In genomic region chr7:24827027-24827426, GRCh38 we compare ENCODE assay signal across 14 cellular contexts.
DNase-seq lines count a peak whose midpoint lies in the region; ATAC-seq and FAIRE-seq lines count a peak whose summit lies in the region.
"Had no signal": no experiment of that assay in that cellular context is flagged by ENCODE, and none has a peak within 500 bp of the region (broad histone marks: within the 10 kb centered on the region; RNA-seq: fewer than 3 reads in every experiment).

No MANE protein-coding gene starts in this region.

- H3K9me3 ChIP-seq in SJCRH30 (replicated peaks) (no peaks in the 10 kb centered on the region), small intestine (ENCODE audit: control insufficient read depth, low read depth) (no peaks in the 10 kb centered on the region)

- no peak overlapping the region for H3K4me3 Mint-ChIP-seq in activated CD4-positive, alpha-beta T cell treated with anti-CD3 and anti-CD28 coated beads for 36 hours
- no peak overlapping the region for H3K4me3 Mint-ChIP-seq in dendritic cell treated with granulocyte-macrophage colony-stimulating factor and Interleukin-4, amounts not matched to agents 40 ng/mL and 50 ng/mL, for 4 days

- H3K27me3 ChIP-seq in SJCRH30: no peaks in the 10 kb centered on the region
- H3K27me3 ChIP-seq in small intestine (ENCODE audit: control insufficient read depth in 2 of 2, insufficient read depth in 2 of 2, low read length in 2 of 2): no peaks in the 10 kb centered on the region

- CTCF ChIA-PET in activated CD4-positive, alpha-beta T cell treated with anti-CD3 and anti-CD28 coated beads for 36 hours (lab: Charles Lee): interaction anchor here (0.6 to 1.6 kb wide), 8 partner anchors 8 to 276 kb away, joined by 3 to 5 read pairs (median 4); no protein-coding TSS in a partner anchor

- H3K36me3 ChIP-seq in SJCRH30: peaks cover 8% of the 10 kb centered on the region; the same call in 1 of the 2 replicates
- peaks cover 0 to 2% of the 10 kb centered on the region in 2 donors for H3K36me3 ChIP-seq in small intestine (ENCODE audit: control insufficient read depth in 2 of 2, insufficient read depth in 2 of 2, low read length in 2 of 2)

- no peak overlapping the region for H3K4me3 ChIP-seq in SJCRH30
- H3K4me3 ChIP-seq in small intestine (ENCODE audit: low read depth in 1 of 2, low read length in 2 of 2): no peak overlapping the region
- H3K4me3 ChIP-seq: GM12878 had no signal

- FAIRE-seq in small intestine (lab: Jason Lieb, UNC): no peak
- FAIRE-seq: GM12878 had no signal

- H3K4me1 ChIP-seq in SJCRH30: peaks cover 38% of the 10 kb centered on the region
- peaks cover 11 to 28% of the 10 kb centered on the region in 2 donors for H3K4me1 ChIP-seq in small intestine (ENCODE audit: control insufficient read depth in 2 of 2, insufficient read depth in 1 of 2, low read depth in 1 of 2, low read length in 1 of 2)

- POLR2A ChIA-PET in activated CD4-positive, alpha-beta T cell treated with anti-CD3 and anti-CD28 coated beads for 36 hours (lab: Charles Lee): interaction anchor here (1.0 to 1.1 kb wide), 2 partner anchors 150 to 154 kb away, joined by 3 to 4 read pairs; no protein-coding TSS in a partner anchor

- peak; percentile 26 for DNase-seq in activated CD4-positive, alpha-beta T cell treated with anti-CD3 and anti-CD28 coated beads for 36 hours
- DNase-seq in activated CD4-positive, alpha-beta T cell treated with anti-CD3 and anti-CD28 coated beads, Interleukin-2, amount 50 U/mL, for 1 hour: no peak
- DNase-seq in SJCRH30 (no peak), small intestine (peak; percentile 54), SHP77 (lab: John Stamatoyannopoulos, UW) (no peak)
- DNase-seq: GOT3, kidney glomerular epithelial cell, NCI-H446, RPMI8226 had no signal

- peak overlapping the region; percentile 72 for H3K27ac ChIP-seq in SJCRH30
- peak overlapping the region; percentile 87 to 90 for H3K27ac ChIP-seq in small intestine (ENCODE audit: low read depth in 1 of 2, low read length in 1 of 2)
- H3K27ac ChIP-seq: HL-60 had no signal

- peaks cover 63% of the 10 kb centered on the region for H3K4me1 Mint-ChIP-seq in activated CD4-positive, alpha-beta T cell treated with anti-CD3 and anti-CD28 coated beads for 36 hours
- H3K4me1 Mint-ChIP-seq in dendritic cell treated with granulocyte-macrophage colony-stimulating factor and Interleukin-4, amounts not matched to agents 40 ng/mL and 50 ng/mL, for 4 days (ENCODE audit: low read depth): peaks cover 68% of the 10 kb centered on the region

- intact Hi-C loops in activated CD4-positive, alpha-beta T cell treated with anti-CD3 and anti-CD28 coated beads for 36 hours (cut with DNase I, micrococcal nuclease): no loop called here
- intact Hi-C loops in dendritic cell treated with granulocyte-macrophage colony-stimulating factor and Interleukin-4, amounts not matched to agents 40 ng/mL and 50 ng/mL, for 4 days (cut with micrococcal nuclease): no loop called here

- H3K9me3 Mint-ChIP-seq in activated CD4-positive, alpha-beta T cell treated with anti-CD3 and anti-CD28 coated beads for 36 hours (ENCODE audit: low read depth): no peaks in the 10 kb centered on the region
- H3K9me3 Mint-ChIP-seq in dendritic cell treated with granulocyte-macrophage colony-stimulating factor and Interleukin-4, amounts not matched to agents 40 ng/mL and 50 ng/mL, for 4 days: no peaks in the 10 kb centered on the region

- H3K27ac Mint-ChIP-seq in activated CD4-positive, alpha-beta T cell treated with anti-CD3 and anti-CD28 coated beads for 36 hours: peak overlapping the region; percentile 68
- peak overlapping the region; percentile 37 for H3K27ac Mint-ChIP-seq in dendritic cell treated with granulocyte-macrophage colony-stimulating factor and Interleukin-4, amounts not matched to agents 40 ng/mL and 50 ng/mL, for 4 days

- H3K36me3 Mint-ChIP-seq in activated CD4-positive, alpha-beta T cell treated with anti-CD3 and anti-CD28 coated beads for 36 hours (ENCODE audit: low read depth): peaks cover 73% of the 10 kb centered on the region
- H3K36me3 Mint-ChIP-seq in dendritic cell treated with granulocyte-macrophage colony-stimulating factor and Interleukin-4, amounts not matched to agents 40 ng/mL and 50 ng/mL, for 4 days (ENCODE audit: low read depth): peaks cover 73% of the 10 kb centered on the region

- peak; percentile 62 for ATAC-seq in activated CD4-positive, alpha-beta T cell treated with anti-CD3 and anti-CD28 coated beads for 36 hours
- ATAC-seq in GM18873 (IDR thresholded peaks at IDR 0.05; ENCODE audit: low FRiP score, unreplicated experiment) (no peak), HG02885 (IDR thresholded peaks at IDR 0.05; ENCODE audit: poor library complexity, unreplicated experiment) (no peak)
- ATAC-seq: GM12878 had no signal

- 64 to 91% (median 72%) methylated on average over 2 of the region's 2 CpGs for WGBS in small intestine, 3 donors

- no peaks in the 10 kb centered on the region for H3K27me3 Mint-ChIP-seq in activated CD4-positive, alpha-beta T cell treated with anti-CD3 and anti-CD28 coated beads for 36 hours
- H3K27me3 Mint-ChIP-seq in dendritic cell treated with granulocyte-macrophage colony-stimulating factor and Interleukin-4, amounts not matched to agents 40 ng/mL and 50 ng/mL, for 4 days: no peaks in the 10 kb centered on the region

Comparison
In these comparisons a context has a peak if more than half of its experiments do, and no peak if none do; other contexts are left out.
1. DNase-seq: peak in activated CD4-positive, alpha-beta T cell treated with anti-CD3 and anti-CD28 coated beads for 36 hours (single experiment) and small intestine (single experiment); none in activated CD4-positive, alpha-beta T cell treated with anti-CD3 and anti-CD28 coated beads, Interleukin-2, amount 50 U/mL, for 1 hour (single experiment), SJCRH30 (0 of 2) and SHP77 (0 of 2).